In genomic region chr19:33797821-33798633, GRCh38 we compare ENCODE assay signal across 8 cellular contexts. TPM values are rescaled to one million over a fixed set of nuclear protein-coding genes. Genes with fewer than 3 reads are reported as not detected.
DNase-seq lines count a peak whose midpoint lies in the region; ATAC-seq and TF ChIP-seq lines count a peak whose summit lies in the region.

No MANE protein-coding gene starts in this region.

- H3K27ac ChIP-seq in HUES48 (ENCODE audit: low read depth, low read length), result peak overlapping the region; percentile 86
- peak overlapping the region; percentile 91 to 96 for H3K27ac ChIP-seq in prostate gland

- no peaks in the 10 kb centered on the region for H3K36me3 Mint-ChIP-seq in activated T-helper 2 cell treated with anti-CD3 and anti-CD28 coated beads, Interferon-gamma antibody, Interleukin-2, Interleukin-4, amounts not matched to agents 10 μg/mL and 5 μg/mL and 100 μg/mL, durations not matched to agents 14 hours and 24 hours and 36 hours (ENCODE audit: low read depth)

- peak; percentile 22 to 55 for ATAC-seq in left cardiac atrium
- no peak for ATAC-seq in HG02884 (IDR thresholded peaks at IDR 0.05; ENCODE audit: unreplicated experiment)
- ATAC-seq in GM18858 (IDR thresholded peaks at IDR 0.05; ENCODE audit: unreplicated experiment), result no peak

- 9% methylated on average over 58 of the region's 61 CpGs for WGBS in prostate gland

- no peaks in the 10 kb centered on the region for H3K27me3 ChIP-seq in HUES48 (ENCODE audit: control insufficient read depth, insufficient read depth, low read length)
- no peaks in the 10 kb centered on the region for H3K27me3 ChIP-seq in prostate gland (replicated peaks; ENCODE audit: insufficient read depth)

- intact Hi-C loops in activated T-helper 2 cell treated with anti-CD3 and anti-CD28 coated beads, Interferon-gamma antibody, Interleukin-2, Interleukin-4, amounts not matched to agents 10 μg/mL and 5 μg/mL and 100 μg/mL, durations not matched to agents 14 hours and 24 hours and 36 hours (cut with micrococcal nuclease), result no loop called here
- intact Hi-C loops in left cardiac atrium (cut with DNase I), result loop anchor here in 1 of 2 donors (5.0 kb wide), 1 partner anchor 109 kb away; no protein-coding TSS in a partner anchor
- intact Hi-C loops in prostate gland (cut with DNase I), result no loop called here

- TF ChIP-seq CTCF in AG04449 (IDR thresholded peaks at IDR 0.05; ENCODE audit: insufficient read depth, low read length, missing control alignments) (no peak), prostate gland (IDR thresholded peaks at IDR 0.05) (no peak)

- no peak for DNase-seq in AG04449 (ENCODE audit: low read depth, low spot score)
- DNase-seq in activated T-helper 2 cell treated with anti-CD3 and anti-CD28 coated beads, Interferon-gamma antibody, Interleukin-2, Interleukin-4, amounts not matched to agents 10 μg/mL and 5 μg/mL and 100 μg/mL, durations not matched to agents 14 hours and 24 hours and 36 hours (ENCODE audit: low spot score), result no peak
- DNase-seq in left cardiac atrium, result peak; percentile 75
- DNase-seq in prostate gland (ENCODE audit: low spot score), result no peak
- DNase-seq in H4 (ENCODE audit: low spot score), result no peak

- H3K9me3 ChIP-seq in HUES48 (ENCODE audit: control insufficient read depth, insufficient read depth, low read length), result no peaks in the 10 kb centered on the region
- no peaks in the 10 kb centered on the region for H3K9me3 ChIP-seq in prostate gland

- peak overlapping the region; percentile 73 for H3K4me3 Mint-ChIP-seq in activated T-helper 2 cell treated with anti-CD3 and anti-CD28 coated beads, Interferon-gamma antibody, Interleukin-2, Interleukin-4, amounts not matched to agents 10 μg/mL and 5 μg/mL and 100 μg/mL, durations not matched to agents 14 hours and 24 hours and 36 hours (ENCODE audit: low read depth)

- H3K9ac ChIP-seq in HUES48 (ENCODE audit: low read depth, low read length), result peak overlapping the region; percentile 84

- peaks cover 13% of the 10 kb centered on the region for H3K27me3 Mint-ChIP-seq in activated T-helper 2 cell treated with anti-CD3 and anti-CD28 coated beads, Interferon-gamma antibody, Interleukin-2, Interleukin-4, amounts not matched to agents 10 μg/mL and 5 μg/mL and 100 μg/mL, durations not matched to agents 14 hours and 24 hours and 36 hours (ENCODE audit: low read depth)

- H3K9me3 Mint-ChIP-seq in activated T-helper 2 cell treated with anti-CD3 and anti-CD28 coated beads, Interferon-gamma antibody, Interleukin-2, Interleukin-4, amounts not matched to agents 10 μg/mL and 5 μg/mL and 100 μg/mL, durations not matched to agents 14 hours and 24 hours and 36 hours, result no peaks in the 10 kb centered on the region

- H3K36me3 ChIP-seq in HUES48 (ENCODE audit: control insufficient read depth, insufficient read depth, low read length) (peaks cover 36% of the 10 kb centered on the region), prostate gland (no peaks in the 10 kb centered on the region)

- peak overlapping the region; percentile 52 for H3K27ac Mint-ChIP-seq in activated T-helper 2 cell treated with anti-CD3 and anti-CD28 coated beads, Interferon-gamma antibody, Interleukin-2, Interleukin-4, amounts not matched to agents 10 μg/mL and 5 μg/mL and 100 μg/mL, durations not matched to agents 14 hours and 24 hours and 36 hours

- H3K4me1 ChIP-seq in HUES48 (ENCODE audit: control insufficient read depth, insufficient read depth, low read length) (peaks cover 26% of the 10 kb centered on the region), prostate gland (replicated peaks) (no peaks in the 10 kb centered on the region)

- peak overlapping the region; percentile 74 for H3K4me3 ChIP-seq in AG04449 (ENCODE audit: low read depth, low read length)
- peak overlapping the region; percentile 77 for H3K4me3 ChIP-seq in HUES48 (ENCODE audit: low read depth, low read length)
- H3K4me3 ChIP-seq in prostate gland, result peak overlapping the region; percentile 54 to 80

- CTCF ChIA-PET in AG04449 (lab: Yijun Ruan, JAX), result interaction anchor here (0.7 to 3.2 kb wide), 3 partner anchors 20 to 200 kb away, joined by 6 to 11 read pairs (median 7); no protein-coding TSS in a partner anchor

- no peak for TF ChIP-seq POLR2A in prostate gland (IDR thresholded peaks at IDR 0.05)

- POLR2A ChIA-PET in AG04449 (lab: Yijun Ruan, JAX), result interaction anchor here (1.2 kb wide), 1 partner anchor 19 kb away, joined by 3 read pairs; no protein-coding TSS in a partner anchor

- H3K4me1 Mint-ChIP-seq in activated T-helper 2 cell treated with anti-CD3 and anti-CD28 coated beads, Interferon-gamma antibody, Interleukin-2, Interleukin-4, amounts not matched to agents 10 μg/mL and 5 μg/mL and 100 μg/mL, durations not matched to agents 14 hours and 24 hours and 36 hours (ENCODE audit: low read depth), result no peaks in the 10 kb centered on the region

RNA-seq across cellular contexts. Expression of gene KCTD15, which starts 1.4 kb away (rescaled TPM):
- 12.9 and 14.1 TPM in 2 replicates for total RNA-seq in activated T-helper 2 cell treated with anti-CD3 and anti-CD28 coated beads, Interferon-gamma antibody, Interleukin-2, Interleukin-4, amounts not matched to agents 10 μg/mL and 5 μg/mL and 100 μg/mL, durations not matched to agents 14 hours and 24 hours and 36 hours
- total RNA-seq in left cardiac atrium (10 to 100 TPM; 10.1 to 15.9 TPM), prostate gland (10 to 100 TPM; 41.7 to 74.6 TPM)
- total RNA-seq in H4 (2014; rRNA removed; shearing (Covaris generic)), result 45.7 and 69.3 TPM in 2 replicates

Comparison
In these comparisons a context has a peak if more than half of its experiments do, and no peak if none do; other contexts are left out.
1. ATAC-seq: peak in left cardiac atrium (2 of 2); none in HG02884 (single experiment) and GM18858 (single experiment).
2. Peak in every context shown above with its lines, with median percentiles within 50 percentile points of each other: H3K4me3 ChIP-seq.